ENCODE assay signal across 8 cellular contexts in the genomic region with DNA sequence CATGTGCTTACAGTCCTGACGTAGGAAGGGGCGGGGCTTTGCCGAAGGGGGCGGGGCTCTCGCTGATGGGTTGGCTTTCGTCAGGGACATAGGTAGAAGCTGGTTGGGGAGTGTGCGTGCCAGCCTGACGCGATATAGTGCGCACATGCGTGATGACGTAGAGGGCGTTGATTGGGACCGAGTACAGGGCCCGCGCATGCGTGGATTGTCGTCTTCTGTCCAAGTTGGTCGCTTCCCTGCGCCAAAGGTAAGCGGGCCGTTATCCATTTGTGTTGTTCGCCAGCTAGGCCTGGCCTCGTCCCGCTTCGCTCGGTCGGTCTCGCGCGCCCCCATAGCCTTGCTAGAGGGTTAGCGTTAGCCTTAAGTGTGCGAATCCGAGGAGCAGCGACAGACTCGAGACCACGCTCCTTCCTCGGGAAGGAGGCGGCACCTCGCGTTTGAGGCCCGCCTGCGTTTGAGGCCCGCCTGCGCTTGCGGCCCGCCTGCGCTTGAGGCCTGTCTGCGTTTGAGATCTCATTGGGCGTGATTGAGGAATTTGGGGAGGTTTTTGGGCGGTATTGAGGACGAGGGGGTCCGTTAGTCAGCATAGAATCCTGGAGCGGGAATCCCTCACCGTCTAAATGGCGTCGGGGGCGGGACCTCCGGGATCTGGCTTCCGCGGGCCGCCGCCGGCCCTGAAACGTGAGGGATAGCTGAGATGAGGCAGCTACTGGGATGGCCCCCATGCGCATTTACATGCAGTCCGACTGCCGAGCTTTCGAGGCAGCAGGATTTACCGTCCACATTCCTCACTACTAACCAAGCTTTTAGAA. TPM values are rescaled to one million over a fixed set of nuclear protein-coding genes. Genes with fewer than 3 reads are reported as not detected.
DNase-seq lines count a peak whose midpoint lies in the region; ATAC-seq and TF ChIP-seq lines count a peak whose summit lies in the region.

A gene (plus strand): TSS at position 197 of the 812 bp plus-strand sequence. CDS start 710 bp downstream, outside the sequence.

- no peaks in the 10 kb centered on the region for H3K27me3 Mint-ChIP-seq in activated naive CD4-positive, alpha-beta T cell treated with anti-CD3 and anti-CD28 coated beads, Interleukin-2, amount 10 ng/mL, durations not matched to agents 7 days and 5 days

- DNase-seq in GM03348 (ENCODE audit: low spot score) (peak; percentile 100), HFF-Myc (ENCODE audit: extremely low read depth, low read depth) (peak; percentile 99), NB4 (ENCODE audit: low read depth) (peak; percentile 99), SK-N-MC (ENCODE audit: low read depth, low spot score) (peak; percentile 99), non-pigmented ciliary epithelial cell (ENCODE audit: low read depth) (peak; percentile 99), superior temporal gyrus (ENCODE audit: extremely low spot score) (peak; percentile 100)
- DNase-seq in activated naive CD4-positive, alpha-beta T cell treated with anti-CD3 and anti-CD28 coated beads, Interleukin-2, amount 10 ng/mL, durations not matched to agents 7 days and 5 days: peak; percentile 100

- H3K36me3 ChIP-seq in SK-N-MC (ENCODE audit: insufficient read depth, low read length) (peaks cover 37% of the 10 kb centered on the region), gastroesophageal sphincter (peaks cover 0 to 43% of the 10 kb centered on the region in 2 donors)

- H3K9me3 Mint-ChIP-seq in activated naive CD4-positive, alpha-beta T cell treated with anti-CD3 and anti-CD28 coated beads, Interleukin-2, amount 10 ng/mL, durations not matched to agents 7 days and 5 days: no peaks in the 10 kb centered on the region

- H3K27ac ChIP-seq in SK-N-MC (peak within 1 kb of the TSS; percentile 98), gastroesophageal sphincter (peak within 1 kb of the TSS; percentile 86 to 99 (median 97))

- peaks cover 3 to 41% (median 7%) of the 10 kb centered on the region in 3 donors for H3K4me1 ChIP-seq in gastroesophageal sphincter

- H3K4me3 ChIP-seq in HFF-Myc (replicated peaks; ENCODE audit: low read depth, low read length) (peak within 1 kb of the TSS; percentile 70), NB4 (ENCODE audit: low read depth, low read length) (peak within 1 kb of the TSS; percentile 96), SK-N-MC (peak within 1 kb of the TSS; percentile 99), gastroesophageal sphincter (peak within 1 kb of the TSS; percentile 89 to 93)

- 0% methylated on average over 13 to 20 of the region's 70 CpGs for WGBS in gastroesophageal sphincter (ENCODE audit: low coverage in 1 of 2), 2 donors

- ATAC-seq in gastroesophageal sphincter: peak; percentile 98

- peak within 1 kb of the TSS; percentile 99 for H3K4me3 Mint-ChIP-seq in activated naive CD4-positive, alpha-beta T cell treated with anti-CD3 and anti-CD28 coated beads, Interleukin-2, amount 10 ng/mL, durations not matched to agents 7 days and 5 days

- peak within 1 kb of the TSS; percentile 99 for H3K27ac Mint-ChIP-seq in activated naive CD4-positive, alpha-beta T cell treated with anti-CD3 and anti-CD28 coated beads, Interleukin-2, amount 10 ng/mL, durations not matched to agents 7 days and 5 days

- no peak for TF ChIP-seq CTCF in HFF-Myc (IDR thresholded peaks at IDR 0.05; ENCODE audit: low read depth, low read length, missing control alignments)
- no peak for TF ChIP-seq CTCF in NB4 (IDR thresholded peaks at IDR 0.05; ENCODE audit: low read depth, low read length)
- no peak for TF ChIP-seq CTCF in gastroesophageal sphincter (IDR thresholded peaks at IDR 0.05)

- H3K9me3 ChIP-seq in SK-N-MC (ENCODE audit: low read depth, low read length) (no peaks in the 10 kb centered on the region), gastroesophageal sphincter (no peaks in the 10 kb centered on the region)

- peaks cover 24% of the 10 kb centered on the region for H3K36me3 Mint-ChIP-seq in activated naive CD4-positive, alpha-beta T cell treated with anti-CD3 and anti-CD28 coated beads, Interleukin-2, amount 10 ng/mL, durations not matched to agents 7 days and 5 days

- TF ChIP-seq POLR2A in NB4 (IDR thresholded peaks at IDR 0.05; ENCODE audit: extremely low read depth, insufficient read length) (peak; percentile 68), gastroesophageal sphincter (IDR thresholded peaks at IDR 0.05) (peak; percentile 66 to 84)

- no peak for TF ChIP-seq EP300 in gastroesophageal sphincter (IDR thresholded peaks at IDR 0.05)

- H3K27me3 ChIP-seq in gastroesophageal sphincter: no peaks in the 10 kb centered on the region

- peaks cover 44% of the 10 kb centered on the region for H3K4me1 Mint-ChIP-seq in activated naive CD4-positive, alpha-beta T cell treated with anti-CD3 and anti-CD28 coated beads, Interleukin-2, amount 10 ng/mL, durations not matched to agents 7 days and 5 days

- peak within 1 kb of the TSS; percentile 98 for H3K9ac ChIP-seq in SK-N-MC (ENCODE audit: insufficient read length)

- CTCF ChIA-PET in activated naive CD4-positive, alpha-beta T cell treated with anti-CD3 and anti-CD28 coated beads, Interleukin-2, amount 10 ng/mL, durations not matched to agents 7 days and 5 days (lab: Charles Lee): interaction anchor here (1.4 kb wide), 1 partner anchor 77 kb away, joined by 4 read pairs; a partner anchor contains a TSS

RNA-seq across cellular contexts. Expression of the gene that starts here (rescaled TPM):
- total RNA-seq in gastroesophageal sphincter: 100 to 1,000 TPM; 236 to 277 (median 258) TPM

Comparison
In these comparisons a context has a peak if more than half of its experiments do, and no peak if none do; other contexts are left out.
1. Peak in every context shown above with its lines: DNase-seq, ATAC-seq, H3K4me3 ChIP-seq and H3K27ac ChIP-seq.